Comparison of ENCODE assay signal across 2 cellular contexts in the genomic region with DNA sequence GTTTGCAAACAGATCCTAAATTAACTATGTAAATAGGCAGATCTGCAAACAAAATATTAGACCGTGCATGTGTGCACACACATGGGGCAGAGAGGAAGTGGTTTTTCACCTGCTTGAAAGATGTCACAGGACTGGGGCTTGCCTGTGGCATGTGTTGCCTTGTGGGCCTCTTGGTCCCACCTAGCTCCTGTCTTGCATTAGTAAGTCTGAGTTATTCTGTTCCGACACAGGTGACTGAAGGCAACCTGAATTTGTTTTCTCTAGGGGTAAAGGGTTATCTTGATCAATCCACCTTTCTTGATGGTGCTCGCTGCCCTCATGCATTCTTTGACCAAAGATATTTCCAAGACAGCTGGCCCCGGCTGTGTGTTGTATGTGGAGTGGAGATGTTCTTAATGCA.
A peak's percentile ranks its signal among the peaks of the same experiment; 100 is the strongest.
TF ChIP-seq lines count a peak whose summit lies in the region.

No MANE protein-coding gene starts in this region.

TF ChIP-seq in GM23338, 12 proteins besides CTCF, POLR2A, EP300 and RAD21 (continued from another document):
- TF ChIP-seq, protein P1, sequence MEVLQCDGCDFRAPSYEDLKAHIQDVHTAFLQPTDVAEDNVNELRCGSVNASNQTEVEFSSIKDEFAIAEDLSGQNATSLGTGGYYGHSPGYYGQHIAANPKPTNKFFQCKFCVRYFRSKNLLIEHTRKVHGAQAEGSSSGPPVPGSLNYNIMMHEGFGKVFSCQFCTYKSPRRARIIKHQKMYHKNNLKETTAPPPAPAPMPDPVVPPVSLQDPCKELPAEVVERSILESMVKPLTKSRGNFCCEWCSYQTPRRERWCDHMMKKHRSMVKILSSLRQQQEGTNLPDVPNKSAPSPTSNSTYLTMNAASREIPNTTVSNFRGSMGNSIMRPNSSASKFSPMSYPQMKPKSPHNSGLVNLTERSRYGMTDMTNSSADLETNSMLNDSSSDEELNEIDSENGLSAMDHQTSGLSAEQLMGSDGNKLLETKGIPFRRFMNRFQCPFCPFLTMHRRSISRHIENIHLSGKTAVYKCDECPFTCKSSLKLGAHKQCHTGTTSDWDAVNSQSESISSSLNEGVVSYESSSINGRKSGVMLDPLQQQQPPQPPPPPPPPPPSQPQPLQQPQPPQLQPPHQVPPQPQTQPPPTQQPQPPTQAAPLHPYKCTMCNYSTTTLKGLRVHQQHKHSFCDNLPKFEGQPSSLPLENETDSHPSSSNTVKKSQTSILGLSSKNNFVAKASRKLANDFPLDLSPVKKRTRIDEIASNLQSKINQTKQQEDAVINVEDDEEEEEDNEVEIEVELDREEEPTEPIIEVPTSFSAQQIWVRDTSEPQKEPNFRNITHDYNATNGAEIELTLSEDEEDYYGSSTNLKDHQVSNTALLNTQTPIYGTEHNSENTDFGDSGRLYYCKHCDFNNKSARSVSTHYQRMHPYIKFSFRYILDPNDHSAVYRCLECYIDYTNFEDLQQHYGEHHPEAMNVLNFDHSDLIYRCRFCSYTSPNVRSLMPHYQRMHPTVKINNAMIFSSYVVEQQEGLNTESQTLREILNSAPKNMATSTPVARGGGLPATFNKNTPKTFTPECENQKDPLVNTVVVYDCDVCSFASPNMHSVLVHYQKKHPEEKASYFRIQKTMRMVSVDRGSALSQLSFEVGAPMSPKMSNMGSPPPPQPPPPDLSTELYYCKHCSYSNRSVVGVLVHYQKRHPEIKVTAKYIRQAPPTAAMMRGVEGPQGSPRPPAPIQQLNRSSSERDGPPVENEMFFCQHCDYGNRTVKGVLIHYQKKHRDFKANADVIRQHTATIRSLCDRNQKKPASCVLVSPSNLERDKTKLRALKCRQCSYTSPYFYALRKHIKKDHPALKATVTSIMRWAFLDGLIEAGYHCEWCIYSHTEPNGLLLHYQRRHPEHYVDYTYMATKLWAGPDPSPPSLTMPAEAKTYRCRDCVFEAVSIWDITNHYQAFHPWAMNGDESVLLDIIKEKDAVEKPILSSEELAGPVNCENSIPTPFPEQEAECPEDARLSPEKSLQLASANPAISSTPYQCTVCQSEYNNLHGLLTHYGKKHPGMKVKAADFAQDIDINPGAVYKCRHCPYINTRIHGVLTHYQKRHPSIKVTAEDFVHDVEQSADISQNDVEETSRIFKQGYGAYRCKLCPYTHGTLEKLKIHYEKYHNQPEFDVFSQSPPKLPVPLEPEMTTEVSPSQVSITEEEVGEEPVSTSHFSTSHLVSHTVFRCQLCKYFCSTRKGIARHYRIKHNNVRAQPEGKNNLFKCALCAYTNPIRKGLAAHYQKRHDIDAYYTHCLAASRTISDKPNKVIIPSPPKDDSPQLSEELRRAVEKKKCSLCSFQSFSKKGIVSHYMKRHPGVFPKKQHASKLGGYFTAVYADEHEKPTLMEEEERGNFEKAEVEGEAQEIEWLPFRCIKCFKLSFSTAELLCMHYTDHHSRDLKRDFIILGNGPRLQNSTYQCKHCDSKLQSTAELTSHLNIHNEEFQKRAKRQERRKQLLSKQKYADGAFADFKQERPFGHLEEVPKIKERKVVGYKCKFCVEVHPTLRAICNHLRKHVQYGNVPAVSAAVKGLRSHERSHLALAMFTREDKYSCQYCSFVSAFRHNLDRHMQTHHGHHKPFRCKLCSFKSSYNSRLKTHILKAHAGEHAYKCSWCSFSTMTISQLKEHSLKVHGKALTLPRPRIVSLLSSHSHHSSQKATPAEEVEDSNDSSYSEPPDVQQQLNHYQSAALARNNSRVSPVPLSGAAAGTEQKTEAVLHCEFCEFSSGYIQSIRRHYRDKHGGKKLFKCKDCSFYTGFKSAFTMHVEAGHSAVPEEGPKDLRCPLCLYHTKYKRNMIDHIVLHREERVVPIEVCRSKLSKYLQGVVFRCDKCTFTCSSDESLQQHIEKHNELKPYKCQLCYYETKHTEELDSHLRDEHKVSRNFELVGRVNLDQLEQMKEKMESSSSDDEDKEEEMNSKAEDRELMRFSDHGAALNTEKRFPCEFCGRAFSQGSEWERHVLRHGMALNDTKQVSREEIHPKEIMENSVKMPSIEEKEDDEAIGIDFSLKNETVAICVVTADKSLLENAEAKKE (CRISPR knock-in tag; IDR thresholded peaks at IDR 0.05) = no peak
- TF ChIP-seq CREB1 (CRISPR knock-in tag; IDR thresholded peaks at IDR 0.05; ENCODE audit: low read depth) = no peak
- TF ChIP-seq, protein P2, sequence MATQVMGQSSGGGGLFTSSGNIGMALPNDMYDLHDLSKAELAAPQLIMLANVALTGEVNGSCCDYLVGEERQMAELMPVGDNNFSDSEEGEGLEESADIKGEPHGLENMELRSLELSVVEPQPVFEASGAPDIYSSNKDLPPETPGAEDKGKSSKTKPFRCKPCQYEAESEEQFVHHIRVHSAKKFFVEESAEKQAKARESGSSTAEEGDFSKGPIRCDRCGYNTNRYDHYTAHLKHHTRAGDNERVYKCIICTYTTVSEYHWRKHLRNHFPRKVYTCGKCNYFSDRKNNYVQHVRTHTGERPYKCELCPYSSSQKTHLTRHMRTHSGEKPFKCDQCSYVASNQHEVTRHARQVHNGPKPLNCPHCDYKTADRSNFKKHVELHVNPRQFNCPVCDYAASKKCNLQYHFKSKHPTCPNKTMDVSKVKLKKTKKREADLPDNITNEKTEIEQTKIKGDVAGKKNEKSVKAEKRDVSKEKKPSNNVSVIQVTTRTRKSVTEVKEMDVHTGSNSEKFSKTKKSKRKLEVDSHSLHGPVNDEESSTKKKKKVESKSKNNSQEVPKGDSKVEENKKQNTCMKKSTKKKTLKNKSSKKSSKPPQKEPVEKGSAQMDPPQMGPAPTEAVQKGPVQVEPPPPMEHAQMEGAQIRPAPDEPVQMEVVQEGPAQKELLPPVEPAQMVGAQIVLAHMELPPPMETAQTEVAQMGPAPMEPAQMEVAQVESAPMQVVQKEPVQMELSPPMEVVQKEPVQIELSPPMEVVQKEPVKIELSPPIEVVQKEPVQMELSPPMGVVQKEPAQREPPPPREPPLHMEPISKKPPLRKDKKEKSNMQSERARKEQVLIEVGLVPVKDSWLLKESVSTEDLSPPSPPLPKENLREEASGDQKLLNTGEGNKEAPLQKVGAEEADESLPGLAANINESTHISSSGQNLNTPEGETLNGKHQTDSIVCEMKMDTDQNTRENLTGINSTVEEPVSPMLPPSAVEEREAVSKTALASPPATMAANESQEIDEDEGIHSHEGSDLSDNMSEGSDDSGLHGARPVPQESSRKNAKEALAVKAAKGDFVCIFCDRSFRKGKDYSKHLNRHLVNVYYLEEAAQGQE (IDR thresholded peaks at IDR 0.05; ENCODE audit: unreplicated experiment) = no peak
- TF ChIP-seq STAT1 (IDR thresholded peaks at IDR 0.05; ENCODE audit: unreplicated experiment) = no peak
- no peak for TF ChIP-seq ZNF331 (CRISPR knock-in tag; IDR thresholded peaks at IDR 0.05; ENCODE audit: low read depth)

TF ChIP-seq in GM12878, 131 proteins besides CTCF, POLR2A, EP300 and RAD21:
- TF ChIP-seq, protein P3, sequence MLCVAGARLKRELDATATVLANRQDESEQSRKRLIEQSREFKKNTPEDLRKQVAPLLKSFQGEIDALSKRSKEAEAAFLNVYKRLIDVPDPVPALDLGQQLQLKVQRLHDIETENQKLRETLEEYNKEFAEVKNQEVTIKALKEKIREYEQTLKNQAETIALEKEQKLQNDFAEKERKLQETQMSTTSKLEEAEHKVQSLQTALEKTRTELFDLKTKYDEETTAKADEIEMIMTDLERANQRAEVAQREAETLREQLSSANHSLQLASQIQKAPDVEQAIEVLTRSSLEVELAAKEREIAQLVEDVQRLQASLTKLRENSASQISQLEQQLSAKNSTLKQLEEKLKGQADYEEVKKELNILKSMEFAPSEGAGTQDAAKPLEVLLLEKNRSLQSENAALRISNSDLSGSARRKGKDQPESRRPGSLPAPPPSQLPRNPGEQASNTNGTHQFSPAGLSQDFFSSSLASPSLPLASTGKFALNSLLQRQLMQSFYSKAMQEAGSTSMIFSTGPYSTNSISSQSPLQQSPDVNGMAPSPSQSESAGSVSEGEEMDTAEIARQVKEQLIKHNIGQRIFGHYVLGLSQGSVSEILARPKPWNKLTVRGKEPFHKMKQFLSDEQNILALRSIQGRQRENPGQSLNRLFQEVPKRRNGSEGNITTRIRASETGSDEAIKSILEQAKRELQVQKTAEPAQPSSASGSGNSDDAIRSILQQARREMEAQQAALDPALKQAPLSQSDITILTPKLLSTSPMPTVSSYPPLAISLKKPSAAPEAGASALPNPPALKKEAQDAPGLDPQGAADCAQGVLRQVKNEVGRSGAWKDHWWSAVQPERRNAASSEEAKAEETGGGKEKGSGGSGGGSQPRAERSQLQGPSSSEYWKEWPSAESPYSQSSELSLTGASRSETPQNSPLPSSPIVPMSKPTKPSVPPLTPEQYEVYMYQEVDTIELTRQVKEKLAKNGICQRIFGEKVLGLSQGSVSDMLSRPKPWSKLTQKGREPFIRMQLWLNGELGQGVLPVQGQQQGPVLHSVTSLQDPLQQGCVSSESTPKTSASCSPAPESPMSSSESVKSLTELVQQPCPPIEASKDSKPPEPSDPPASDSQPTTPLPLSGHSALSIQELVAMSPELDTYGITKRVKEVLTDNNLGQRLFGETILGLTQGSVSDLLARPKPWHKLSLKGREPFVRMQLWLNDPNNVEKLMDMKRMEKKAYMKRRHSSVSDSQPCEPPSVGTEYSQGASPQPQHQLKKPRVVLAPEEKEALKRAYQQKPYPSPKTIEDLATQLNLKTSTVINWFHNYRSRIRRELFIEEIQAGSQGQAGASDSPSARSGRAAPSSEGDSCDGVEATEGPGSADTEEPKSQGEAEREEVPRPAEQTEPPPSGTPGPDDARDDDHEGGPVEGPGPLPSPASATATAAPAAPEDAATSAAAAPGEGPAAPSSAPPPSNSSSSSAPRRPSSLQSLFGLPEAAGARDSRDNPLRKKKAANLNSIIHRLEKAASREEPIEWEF (IDR thresholded peaks at IDR 0.05; ENCODE audit: insufficient replicate concordance, low read depth, low read length) = no peak
- TF ChIP-seq SPI1 (IDR thresholded peaks at IDR 0.05; ENCODE audit: borderline replicate concordance, insufficient read depth, low read depth, low read length) (peak; percentile 36; the same call in 1 of the 2 replicates), NRF1 (conservative IDR thresholded peaks at IDR 0.05; ENCODE audit: low read depth, low read length) (no peak), RELA (IDR thresholded peaks at IDR 0.05; ENCODE audit: borderline replicate concordance, partially characterized antibody) (no peak)
- TF ChIP-seq, protein P4, sequence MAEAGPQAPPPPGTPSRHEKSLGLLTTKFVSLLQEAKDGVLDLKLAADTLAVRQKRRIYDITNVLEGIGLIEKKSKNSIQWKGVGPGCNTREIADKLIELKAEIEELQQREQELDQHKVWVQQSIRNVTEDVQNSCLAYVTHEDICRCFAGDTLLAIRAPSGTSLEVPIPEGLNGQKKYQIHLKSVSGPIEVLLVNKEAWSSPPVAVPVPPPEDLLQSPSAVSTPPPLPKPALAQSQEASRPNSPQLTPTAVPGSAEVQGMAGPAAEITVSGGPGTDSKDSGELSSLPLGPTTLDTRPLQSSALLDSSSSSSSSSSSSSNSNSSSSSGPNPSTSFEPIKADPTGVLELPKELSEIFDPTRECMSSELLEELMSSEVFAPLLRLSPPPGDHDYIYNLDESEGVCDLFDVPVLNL (IDR thresholded peaks at IDR 0.05; ENCODE audit: low read depth, low read length) = no peak
